In genomic region chr6:4759997-4760396, GRCh38 we compare ENCODE assay signal across 8 cellular contexts.
"Had no signal": no experiment of that assay in that cellular context is flagged by ENCODE, and none has a peak within 500 bp of the region (broad histone marks: within the 10 kb centered on the region; RNA-seq: fewer than 3 reads in every experiment).

No MANE protein-coding gene starts in this region.

- H3K4me1 Mint-ChIP-seq: IgD-negative memory B cell had no signal

- H3K4me3 ChIP-seq: GM23248, HAP-1 had no signal

- H3K4me1 ChIP-seq: HAP-1 had no signal

- H3K27ac ChIP-seq: GM23248, HL-60 had no signal

- H2AFZ ChIP-seq: GM23248 had no signal

- DNase-seq: GM23248, GOT3, H7, HFFc6 had no signal

- H3K4me3 Mint-ChIP-seq: HFFc6, IgD-negative memory B cell had no signal

- H3K27ac Mint-ChIP-seq: HFFc6, IgD-negative memory B cell had no signal

- H3K9me3 ChIP-seq: HAP-1 had no signal

- H3K36me3 Mint-ChIP-seq: IgD-negative memory B cell had no signal

- ATAC-seq: HCT116 had no signal

- H3K9ac ChIP-seq: GM23248 had no signal

- H3K36me3 ChIP-seq: HAP-1 had no signal
